ENCODE assay signal across 11 cellular contexts in genomic region chr14:72699852-72700257, GRCh38.
DNase-seq lines count a peak whose midpoint lies in the region; ATAC-seq and TF ChIP-seq lines count a peak whose summit lies in the region.
"Had no signal": no experiment of that assay in that cellular context is flagged by ENCODE, and none has a peak within 500 bp of the region (broad histone marks: within the 10 kb centered on the region; RNA-seq: fewer than 3 reads in every experiment).

No MANE protein-coding gene starts in this region.

- no peak for TF ChIP-seq CTCF in brain (conservative IDR thresholded peaks at IDR 0.05)
- TF ChIP-seq CTCF in progenitor cell of endocrine pancreas (IDR thresholded peaks at IDR 0.05; ENCODE audit: unreplicated experiment) = no peak

- H3K27me3 Mint-ChIP-seq in brain = peaks cover 3% of the 10 kb centered on the region
- H3K27me3 Mint-ChIP-seq in progenitor cell of endocrine pancreas = peaks cover 29% of the 10 kb centered on the region
- H3K27me3 Mint-ChIP-seq: activated B cell treated with CpG ODN at 0.5 μM for 24 hours had no signal

- peak; percentile 80 for DNase-seq in AG08395 (ENCODE audit: low spot score)
- peak; percentile 90 to 91 for DNase-seq in Kasumi-1 (lab: John Stamatoyannopoulos, UW)
- no peak for DNase-seq in left lobe of liver (ENCODE audit: low spot score)
- no peak for DNase-seq in amygdala (lab: John Stamatoyannopoulos, UW)
- DNase-seq in progenitor cell of endocrine pancreas (ENCODE audit: low spot score, unreplicated experiment) = no peak
- DNase-seq: activated B cell treated with CpG ODN at 0.5 μM for 24 hours; Calu3; central memory CD4-positive, alpha-beta T cell had no signal

- H3K9me3 Mint-ChIP-seq in brain (peaks cover 0 to 3% (median 0%) of the 10 kb centered on the region in 5 experiments), progenitor cell of endocrine pancreas (ENCODE audit: low read depth) (no peaks in the 10 kb centered on the region)
- H3K9me3 Mint-ChIP-seq: activated B cell treated with CpG ODN at 0.5 μM for 24 hours had no signal

- ATAC-seq in left lobe of liver = peak; percentile 45
- ATAC-seq in HG02884 (IDR thresholded peaks at IDR 0.05; ENCODE audit: unreplicated experiment) = no peak
- no peak for ATAC-seq in HG03039 (IDR thresholded peaks at IDR 0.05; ENCODE audit: unreplicated experiment)

- H3K27ac Mint-ChIP-seq in brain (peak overlapping the region; percentile 0 to 93 (median 32)), progenitor cell of endocrine pancreas (no peak overlapping the region)

- H3K36me3 Mint-ChIP-seq in brain (no peaks in the 10 kb centered on the region), progenitor cell of endocrine pancreas (ENCODE audit: insufficient read depth) (no peaks in the 10 kb centered on the region)

- H3K4me1 Mint-ChIP-seq in brain = peaks cover 39% of the 10 kb centered on the region
- no peaks in the 10 kb centered on the region for H3K4me1 Mint-ChIP-seq in progenitor cell of endocrine pancreas (ENCODE audit: low read depth)

- H3K4me3 Mint-ChIP-seq in brain = no peak overlapping the region
- no peak overlapping the region for H3K4me3 Mint-ChIP-seq in progenitor cell of endocrine pancreas (ENCODE audit: low read depth)
- H3K4me3 Mint-ChIP-seq: activated B cell treated with CpG ODN at 0.5 μM for 24 hours had no signal

Comparison
In these comparisons a context has a peak if more than half of its experiments do, and no peak if none do; other contexts are left out.
1. DNase-seq: peak in AG08395 (single experiment) and Kasumi-1 (2 of 2); none in left lobe of liver (single experiment), amygdala (0 of 56) and progenitor cell of endocrine pancreas (single experiment).